Comparison of ENCODE assay signal across 8 cellular contexts in the genomic region with DNA sequence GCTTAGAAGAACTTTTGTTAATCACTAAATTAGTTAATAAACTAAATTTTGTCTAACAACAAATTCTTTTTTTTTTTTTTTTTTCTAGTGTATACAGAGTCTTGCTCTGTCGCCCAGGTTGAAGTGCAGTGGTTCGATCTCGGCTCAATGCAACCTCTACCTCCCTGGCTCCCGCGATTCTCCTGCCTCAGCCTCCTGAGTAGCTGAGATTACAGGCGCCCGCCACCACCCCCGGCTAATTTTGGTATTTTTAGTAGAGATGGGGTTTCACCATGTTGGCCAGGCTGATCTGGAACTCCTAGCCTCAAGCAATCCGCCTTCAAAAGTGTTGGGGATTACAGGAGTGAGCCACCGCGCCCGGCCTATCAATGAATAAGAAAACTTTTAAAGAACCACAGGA. TPM values are rescaled to one million over a fixed set of nuclear protein-coding genes. Genes with fewer than 3 reads are reported as not detected.
DNase-seq lines count a peak whose midpoint lies in the region; TF ChIP-seq lines count a peak whose summit lies in the region.

No MANE protein-coding gene starts in this region.

- no peaks in the 10 kb centered on the region for H3K9me3 ChIP-seq in Loucy (ENCODE audit: insufficient read depth, low read depth, low read length)

- peak overlapping the region; percentile 15 for H3K4me3 Mint-ChIP-seq in neural crest cell

- H2AFZ ChIP-seq in Loucy (ENCODE audit: low read length): peak overlapping the region; percentile 76

- H3K9me3 Mint-ChIP-seq in neural crest cell: no peaks in the 10 kb centered on the region

- H3K27ac ChIP-seq in coronary artery: peak overlapping the region in 1 of 2 donors; percentile 95

- no peaks in the 10 kb centered on the region for H3K36me3 Mint-ChIP-seq in neural crest cell (ENCODE audit: low read depth)

- peaks cover 29% of the 10 kb centered on the region for H3K4me1 Mint-ChIP-seq in neural crest cell

- no peaks in the 10 kb centered on the region for H3K9me2 ChIP-seq in Loucy (replicated peaks; ENCODE audit: low read depth, low read length)

- no peaks in the 10 kb centered on the region for H3K36me3 ChIP-seq in Loucy (ENCODE audit: insufficient read depth, low read length)

- H3K4me3 ChIP-seq in AG10803 (ENCODE audit: low read length): peak overlapping the region; percentile 40
- peak overlapping the region; percentile 77 for H3K4me3 ChIP-seq in Loucy (ENCODE audit: low read length, poor library complexity, severe bottlenecking)
- H3K4me3 ChIP-seq in coronary artery: peak overlapping the region; percentile 69

- no peaks in the 10 kb centered on the region for H3K79me2 ChIP-seq in Loucy (ENCODE audit: insufficient read depth, low read length)

- H4K20me1 ChIP-seq in Loucy (ENCODE audit: insufficient read depth, low read length, poor library complexity, severe bottlenecking): peaks cover 3% of the 10 kb centered on the region

- H3F3A ChIP-seq in Loucy (ENCODE audit: low read depth): no peaks in the 10 kb centered on the region

- H3K4me1 ChIP-seq in Loucy (ENCODE audit: insufficient read depth, low read length, poor library complexity, severe bottlenecking): no peaks in the 10 kb centered on the region

- in situ Hi-C loops in GM13976 (cut with MboI; ENCODE audit: low sequenced_read_pairs, unreplicated experiment): no loop called here

- H3K27me3 Mint-ChIP-seq in neural crest cell (ENCODE audit: low read depth): no peaks in the 10 kb centered on the region

- no peak overlapping the region for H3K9ac ChIP-seq in Loucy (ENCODE audit: low read depth, low read length, poor library complexity, severe bottlenecking)

- no peak overlapping the region for H3K27ac Mint-ChIP-seq in neural crest cell (ENCODE audit: unreplicated experiment)

- peak overlapping the region; percentile 64 for H3K4me2 ChIP-seq in Loucy (ENCODE audit: low read depth, low read length, poor library complexity, severe bottlenecking)

- TF ChIP-seq CTCF in AG10803 (conservative IDR thresholded peaks at IDR 0.05; ENCODE audit: low read length): no peak
- TF ChIP-seq CTCF in Loucy (conservative IDR thresholded peaks at IDR 0.05; ENCODE audit: low read length): no peak
- no peak for TF ChIP-seq CTCF in coronary artery (IDR thresholded peaks at IDR 0.05)
- no peak for TF ChIP-seq CTCF in neural crest cell (conservative IDR thresholded peaks at IDR 0.05)
- TF ChIP-seq CTCF in GM13976 (IDR thresholded peaks at IDR 0.05; ENCODE audit: borderline replicate concordance, control extremely low read depth, extremely low read depth, insufficient read depth, missing control alignments): no peak

- no peak for DNase-seq in AG10803 (ENCODE audit: low read depth)
- peak; percentile 65 for DNase-seq in coronary artery (ENCODE audit: low spot score)
- no peak for DNase-seq in neural crest cell (ENCODE audit: low read depth, low spot score)
- DNase-seq in HK-2 (ENCODE audit: unreplicated experiment): no peak
- DNase-seq in GDM1 (lab: John Stamatoyannopoulos, UW): no peak
- DNase-seq in T-helper 9 cell: no peak
- no peak for DNase-seq in GM13976 (ENCODE audit: low spot score)

- H3K27me3 ChIP-seq in Loucy (ENCODE audit: insufficient read depth, low read length, poor library complexity, severe bottlenecking): no peaks in the 10 kb centered on the region

RNA-seq across cellular contexts. Expression of gene IQUB, which starts 1.1 kb away (rescaled TPM):
- total RNA-seq in neural crest cell: 0.56 and 0.73 TPM in 2 replicates

RNA-seq across cellular contexts. Expression of gene NDUFA5, which starts 22.1 kb away (rescaled TPM):
- 62.6 and 62.7 TPM in 2 replicates for total RNA-seq in neural crest cell
